In genomic region chr3:8504611-8504973, GRCh38 we compare ENCODE assay signal across 16 cellular contexts. TPM values are rescaled to one million over a fixed set of nuclear protein-coding genes. Genes with fewer than 3 reads are reported as not detected.
DNase-seq lines count a peak whose midpoint lies in the region; ATAC-seq, FAIRE-seq and TF ChIP-seq lines count a peak whose summit lies in the region.
"Had no signal": no experiment of that assay in that cellular context is flagged by ENCODE, and none has a peak within 500 bp of the region (broad histone marks: within the 10 kb centered on the region; RNA-seq: fewer than 3 reads in every experiment).

No MANE protein-coding gene starts in this region.

- no peaks in the 10 kb centered on the region for H3K79me2 ChIP-seq in DOHH2 (ENCODE audit: control insufficient read depth, low read length)

- TF ChIP-seq CTCF in DOHH2 (IDR thresholded peaks at IDR 0.05; ENCODE audit: low read depth, low read length, poor library complexity, severe bottlenecking): no peak
- no peak for TF ChIP-seq CTCF in lower lobe of right lung (IDR thresholded peaks at IDR 0.05)

- no peak for FAIRE-seq in frontal cortex (lab: Jason Lieb, UNC)
- FAIRE-seq: keratinocyte had no signal

- peak overlapping the region; percentile 36 for H3K4me2 ChIP-seq in DOHH2 (ENCODE audit: low read length)
- H3K4me2 ChIP-seq: KMS-11 had no signal

- H3K9me3 Mint-ChIP-seq in stimulated activated effector memory CD8-positive, alpha-beta T cell treated with anti-CD3 and anti-CD28 coated beads, Interleukin-12 subunit alpha, Interleukin-12 subunit beta, amount 100 ng/mL, for 72 hours: no peaks in the 10 kb centered on the region
- H3K9me3 Mint-ChIP-seq: central memory CD8-positive, alpha-beta T cell had no signal

- no peaks in the 10 kb centered on the region for H3K9me2 ChIP-seq in DOHH2 (replicated peaks; ENCODE audit: control insufficient read depth, low read length)

- H3K36me3 ChIP-seq in DOHH2 (ENCODE audit: control insufficient read depth, low read length): no peaks in the 10 kb centered on the region
- no peaks in the 10 kb centered on the region for H3K36me3 ChIP-seq in lower lobe of right lung
- H3K36me3 ChIP-seq: neutrophil had no signal

- peak overlapping the region; percentile 48 for H3K27ac Mint-ChIP-seq in stimulated activated effector memory CD8-positive, alpha-beta T cell treated with anti-CD3 and anti-CD28 coated beads, Interleukin-12 subunit alpha, Interleukin-12 subunit beta, amount 100 ng/mL, for 72 hours

- peak overlapping the region; percentile 33 for H3K4me3 Mint-ChIP-seq in stimulated activated effector memory CD8-positive, alpha-beta T cell treated with anti-CD3 and anti-CD28 coated beads, Interleukin-12 subunit alpha, Interleukin-12 subunit beta, amount 100 ng/mL, for 72 hours
- H3K4me3 Mint-ChIP-seq: central memory CD8-positive, alpha-beta T cell had no signal

- peaks cover 12% of the 10 kb centered on the region for H3K27me3 ChIP-seq in DOHH2 (ENCODE audit: control insufficient read depth, low read length)
- H3K27me3 ChIP-seq in lower lobe of right lung (ENCODE audit: low read depth): no peaks in the 10 kb centered on the region

- H4K20me1 ChIP-seq in DOHH2 (ENCODE audit: control insufficient read depth, insufficient read depth, low read depth, low read length): no peaks in the 10 kb centered on the region

- no peaks in the 10 kb centered on the region for H3K36me3 Mint-ChIP-seq in stimulated activated effector memory CD8-positive, alpha-beta T cell treated with anti-CD3 and anti-CD28 coated beads, Interleukin-12 subunit alpha, Interleukin-12 subunit beta, amount 100 ng/mL, for 72 hours

- DNase-seq in amniotic epithelial cell (ENCODE audit: low read depth) (peak; percentile 54), lower lobe of right lung (no peak), NCI-H1694 treated with DMSO at 0.1 percent for 48 hours (lab: John Stamatoyannopoulos, UW) (no peak), frontal cortex (ENCODE audit: low spot score in 2 of 2) (no peak)
- DNase-seq in stimulated activated effector memory CD8-positive, alpha-beta T cell treated with anti-CD3 and anti-CD28 coated beads, Interleukin-12 subunit alpha, Interleukin-12 subunit beta, amount 100 ng/mL, for 72 hours (ENCODE audit: low spot score in 2 of 2): no peak
- DNase-seq in effector CD4-positive, alpha-beta T cell: no peak
- no peak for DNase-seq in activated effector memory CD4-positive, alpha-beta T cell treated with Interleukin-2 at 50 U/mL for 16 hours
- DNase-seq: COR-L47; NCI-H1930; NCI-H774; stimulated activated CD4-positive, alpha-beta T cell treated with anti-CD3 and anti-CD28 coated beads, Interleukin-4, amount 100 ng/mL, for 24 hours had no signal

- peaks cover 10% of the 10 kb centered on the region for H3K4me1 Mint-ChIP-seq in stimulated activated effector memory CD8-positive, alpha-beta T cell treated with anti-CD3 and anti-CD28 coated beads, Interleukin-12 subunit alpha, Interleukin-12 subunit beta, amount 100 ng/mL, for 72 hours

- H3K9me3 ChIP-seq in DOHH2 (ENCODE audit: control insufficient read depth, insufficient read depth, low read length) (no peaks in the 10 kb centered on the region), lower lobe of right lung (no peaks in the 10 kb centered on the region)
- H3K9me3 ChIP-seq: neutrophil had no signal

- H3K4me1 ChIP-seq in DOHH2 (ENCODE audit: control insufficient read depth, low read length) (peaks cover 57% of the 10 kb centered on the region), lower lobe of right lung (peaks cover 51% of the 10 kb centered on the region)

- H3K4me3 ChIP-seq in DOHH2 (ENCODE audit: low read length) (no peak overlapping the region), lower lobe of right lung (peak overlapping the region; percentile 54)

- intact Hi-C loops in lower lobe of right lung (cut with DNase I): no loop called here

- H3K27ac ChIP-seq in DOHH2 (ENCODE audit: low read depth, low read length) (no peak overlapping the region), lower lobe of right lung (peak overlapping the region; percentile 72)
- H3K27ac ChIP-seq: KMS-11, neutrophil had no signal

- H3F3A ChIP-seq in DOHH2 (ENCODE audit: control insufficient read depth, insufficient read depth): no peaks in the 10 kb centered on the region

- ATAC-seq in lower lobe of right lung: no peak
- no peak for ATAC-seq in stimulated activated effector memory CD8-positive, alpha-beta T cell treated with anti-CD3 and anti-CD28 coated beads, Interleukin-12 subunit alpha, Interleukin-12 subunit beta, amount 100 ng/mL, for 72 hours

RNA-seq across cellular contexts. Expression of gene LMCD1, which starts 3.0 kb away (rescaled TPM):
- total RNA-seq in lower lobe of right lung (93.6 TPM), frontal cortex (0.41 TPM)

Comparison
In these comparisons a context has a peak if more than half of its experiments do, and no peak if none do; other contexts are left out.
1. RNA of gene LMCD1, which starts 3.0 kb away (total RNA-seq): 93.6 TPM in lower lobe of right lung (single experiment); 0.41 TPM in frontal cortex (single experiment); every median in the first group is over 10 times any median in the second.